In genomic region chr3:46986782-46987484, GRCh38 we compare ENCODE assay signal across 10 cellular contexts. TPM values are rescaled to one million over a fixed set of nuclear protein-coding genes. Genes with fewer than 3 reads are reported as not detected.
DNase-seq lines count a peak whose midpoint lies in the region; ATAC-seq and TF ChIP-seq lines count a peak whose summit lies in the region.
"Had no signal": no experiment of that assay in that cellular context is flagged by ENCODE, and none has a peak within 500 bp of the region (broad histone marks: within the 10 kb centered on the region; RNA-seq: fewer than 3 reads in every experiment).

No MANE protein-coding gene starts in this region.

- H3K9me3 Mint-ChIP-seq in endothelial cell (ENCODE audit: unreplicated experiment): no peaks in the 10 kb centered on the region
- H3K9me3 Mint-ChIP-seq in Caco-2 (ENCODE audit: unreplicated experiment): no peaks in the 10 kb centered on the region

- DNase-seq in endothelial cell (ENCODE audit: low spot score) (no peak), trophoblast cell (no peak), NOMO-1 treated with DMSO at 0.1 percent for 48 hours (lab: John Stamatoyannopoulos, UW; ENCODE audit: unreplicated experiment) (no peak), Caco-2 (no peak)
- no peak for DNase-seq in effector CD4-positive, alpha-beta T cell
- no peak for DNase-seq in stimulated activated CD4-positive, alpha-beta T cell treated with anti-CD3 and anti-CD28 coated beads, Interleukin-2, amount 100 ng/mL, for 48 hours
- DNase-seq: brain microvascular endothelial cell, T1000 had no signal

- H3K36me3 Mint-ChIP-seq in endothelial cell (ENCODE audit: low read depth, unreplicated experiment) (peaks cover 12% of the 10 kb centered on the region), Caco-2 (ENCODE audit: insufficient read depth, unreplicated experiment) (peaks cover 12% of the 10 kb centered on the region)

- peak; percentile 8 for ATAC-seq in GM19328 (IDR thresholded peaks at IDR 0.05; ENCODE audit: unreplicated experiment)

- no peak overlapping the region for H3K4ac ChIP-seq in trophoblast cell (ENCODE audit: low read depth, low read length)

- no peak overlapping the region for H2AFZ ChIP-seq in OCI-LY1 (ENCODE audit: low read length)
- no peak overlapping the region for H2AFZ ChIP-seq in trophoblast cell (ENCODE audit: insufficient read depth, low read length, poor library complexity)

- H3K9ac ChIP-seq in OCI-LY1 (ENCODE audit: low read length) (peak overlapping the region; percentile 9; the same call in 1 of the 2 replicates), trophoblast cell (ENCODE audit: low read length) (no peak overlapping the region)

- no TSS peak for BruUV-seq in Caco-2 (replicated peaks; lab: Mats Ljungman, UMichigan)

- H4K12ac ChIP-seq in trophoblast cell (ENCODE audit: low read depth, low read length): no peak overlapping the region

- no peak overlapping the region for H2BK120ac ChIP-seq in trophoblast cell (ENCODE audit: insufficient read depth, low read length, poor library complexity)

- H3K4me3 Mint-ChIP-seq in endothelial cell (ENCODE audit: unreplicated experiment) (peak overlapping the region; percentile 7), Caco-2 (ENCODE audit: unreplicated experiment) (no peak overlapping the region)

- peak overlapping the region; percentile 24 for H3K27ac Mint-ChIP-seq in endothelial cell (ENCODE audit: unreplicated experiment)
- no peak overlapping the region for H3K27ac Mint-ChIP-seq in Caco-2 (ENCODE audit: unreplicated experiment)

- peaks cover 49% of the 10 kb centered on the region for H3K4me1 Mint-ChIP-seq in endothelial cell (ENCODE audit: unreplicated experiment)
- peaks cover 21% of the 10 kb centered on the region for H3K4me1 Mint-ChIP-seq in Caco-2 (ENCODE audit: low read depth, unreplicated experiment)

- H3K79me1 ChIP-seq in trophoblast cell (ENCODE audit: low read length): peaks cover 7% of the 10 kb centered on the region

- peaks cover 39% of the 10 kb centered on the region for H3K4me1 ChIP-seq in OCI-LY1 (ENCODE audit: insufficient read depth, low read length, severe bottlenecking)
- H3K4me1 ChIP-seq in trophoblast cell (ENCODE audit: control insufficient read depth in 1 of 2, insufficient read depth in 2 of 2, low read length in 2 of 2): peaks cover 28 to 35% of the 10 kb centered on the region in 2 experiments
- H3K4me1 ChIP-seq in Caco-2: peaks cover 24% of the 10 kb centered on the region

- H3K27me3 ChIP-seq in OCI-LY1 (ENCODE audit: insufficient read depth, low read length): no peaks in the 10 kb centered on the region
- H3K27me3 ChIP-seq in trophoblast cell (ENCODE audit: insufficient read depth, low read length): no peaks in the 10 kb centered on the region
- no peaks in the 10 kb centered on the region for H3K27me3 ChIP-seq in Caco-2 (replicated peaks; ENCODE audit: control insufficient read depth, insufficient read depth, low read length)
- H3K27me3 ChIP-seq: brain microvascular endothelial cell had no signal

- intact Hi-C loops in Caco-2 (cut with micrococcal nuclease; ENCODE audit: unreplicated experiment): no loop called here

- POLR2A ChIA-PET in Caco-2 (lab: Charles Lee): no interaction called here

- peaks cover 9% of the 10 kb centered on the region for H3K27me3 Mint-ChIP-seq in endothelial cell (ENCODE audit: unreplicated experiment)
- no peaks in the 10 kb centered on the region for H3K27me3 Mint-ChIP-seq in Caco-2 (ENCODE audit: insufficient read depth, unreplicated experiment)

- H4K8ac ChIP-seq in trophoblast cell (ENCODE audit: low read depth, low read length): no peak overlapping the region

- H4K91ac ChIP-seq in trophoblast cell (ENCODE audit: low read depth, low read length): peak overlapping the region; percentile 9

- H3K4me2 ChIP-seq in OCI-LY1 (ENCODE audit: low read length): peak overlapping the region; percentile 53
- H3K4me2 ChIP-seq in trophoblast cell (ENCODE audit: low read length): no peak overlapping the region

- peaks cover 4% of the 10 kb centered on the region; the same call in 1 of the 2 replicates for H3K36me3 ChIP-seq in OCI-LY1 (ENCODE audit: insufficient read depth, low read length)
- peaks cover 16 to 22% of the 10 kb centered on the region in 2 experiments for H3K36me3 ChIP-seq in trophoblast cell (ENCODE audit: control insufficient read depth in 1 of 2, insufficient read depth in 2 of 2, low read length in 2 of 2)
- H3K36me3 ChIP-seq in Caco-2 (ENCODE audit: control insufficient read depth, insufficient read depth, low read length): no peaks in the 10 kb centered on the region; the same call in 1 of the 2 replicates
- H3K36me3 ChIP-seq: brain microvascular endothelial cell had no signal

- H2BK5ac ChIP-seq in trophoblast cell (ENCODE audit: low read depth, low read length, poor library complexity): no peak overlapping the region

- H3K14ac ChIP-seq in trophoblast cell (ENCODE audit: low read length): no peak overlapping the region

- H3K79me2 ChIP-seq in OCI-LY1 (ENCODE audit: insufficient read depth, low read length) (no peaks in the 10 kb centered on the region), trophoblast cell (ENCODE audit: control insufficient read depth, insufficient read depth, low read length, poor library complexity) (peaks cover 1% of the 10 kb centered on the region)

- H2BK12ac ChIP-seq in trophoblast cell (ENCODE audit: low read length): no peak overlapping the region

- H3K23ac ChIP-seq in trophoblast cell (ENCODE audit: low read length): no peak overlapping the region

- no peaks in the 10 kb centered on the region for H4K20me1 ChIP-seq in OCI-LY1 (ENCODE audit: insufficient read depth, low read length)

- CTCF ChIA-PET in Caco-2 (lab: Charles Lee): interaction anchor here (1.0 kb wide), 1 partner anchor 52 kb away, joined by 3 read pairs; no protein-coding TSS in a partner anchor

- H2AK5ac ChIP-seq in trophoblast cell (ENCODE audit: low read length): no peak overlapping the region

- TF ChIP-seq CTCF in OCI-LY1 (IDR thresholded peaks at IDR 0.05; ENCODE audit: low read length): no peak
- no peak for TF ChIP-seq CTCF in endothelial cell (IDR thresholded peaks at IDR 0.05; ENCODE audit: unreplicated experiment)
- no peak for TF ChIP-seq CTCF in Caco-2 (IDR thresholded peaks at IDR 0.05; ENCODE audit: insufficient read depth in 1 of 2, low read depth in 1 of 2, low read length in 1 of 2, severe bottlenecking in 1 of 2, unreplicated experiment in 1 of 2)

- H3K18ac ChIP-seq in trophoblast cell (ENCODE audit: low read length): no peak overlapping the region

- H3K9me3 ChIP-seq in OCI-LY1 (ENCODE audit: low read length): no peaks in the 10 kb centered on the region
- no peaks in the 10 kb centered on the region for H3K9me3 ChIP-seq in trophoblast cell (ENCODE audit: insufficient read depth, low read depth, low read length)
- no peaks in the 10 kb centered on the region for H3K9me3 ChIP-seq in Caco-2

- no peaks in the 10 kb centered on the region for H3K9me2 ChIP-seq in OCI-LY1 (ENCODE audit: low read depth, low read length)

- peak overlapping the region; percentile 29 for H3K4me3 ChIP-seq in OCI-LY1 (ENCODE audit: low read depth, low read length, poor library complexity, severe bottlenecking)
- H3K4me3 ChIP-seq in trophoblast cell (ENCODE audit: low read depth, low read length): no peak overlapping the region
- no peak overlapping the region for H3K4me3 ChIP-seq in Caco-2 (ENCODE audit: low read depth, low read length)

- H3F3A ChIP-seq in OCI-LY1 (ENCODE audit: insufficient read depth, low read length): no peaks in the 10 kb centered on the region

- no CpG with 5 or more reads among the region's 3 CpGs for WGBS in trophoblast cell (ENCODE audit: extremely low coverage, insufficient coverage, insufficient read length)

- peak overlapping the region; percentile 64 for H3K27ac ChIP-seq in OCI-LY1 (ENCODE audit: low read depth, low read length, poor library complexity, severe bottlenecking)
- peak overlapping the region; percentile 6 for H3K27ac ChIP-seq in trophoblast cell (ENCODE audit: low read depth, low read length)

RNA-seq across cellular contexts. Expression of gene NBEAL2, which starts 7.5 kb away (rescaled TPM):
- total RNA-seq in endothelial cell (ENCODE audit: unreplicated experiment) (202 TPM), Caco-2 (2022) (62.4 and 76.9 TPM in 2 replicates)
- polyA plus RNA-seq in trophoblast cell (2013): 18.1 and 18.9 TPM in 2 replicates

RNA-seq across cellular contexts. Expression of gene CCDC12, which starts 10.4 kb away (rescaled TPM):
- total RNA-seq in endothelial cell (ENCODE audit: unreplicated experiment): 36.3 TPM
- polyA plus RNA-seq in trophoblast cell (2013): 47.9 and 48.1 TPM in 2 replicates
- 52.7 and 60.8 TPM in 2 replicates for total RNA-seq in Caco-2 (2022)
